In genomic region chrX:150361070-150361776, GRCh38 we compare ENCODE assay signal across 1 cellular context.
TF ChIP-seq lines count a peak whose summit lies in the region.

No MANE protein-coding gene starts in this region.

TF ChIP-seq in HEK293, 187 proteins besides CTCF, POLR2A, EP300 and RAD21 (continued from another document):
- TF ChIP-seq ZBTB26 (tag by site-specific recombination; optimal IDR thresholded peaks at IDR 0.05) (no peak), ZNF214 (tag by site-specific recombination; IDR thresholded peaks at IDR 0.05; ENCODE audit: borderline replicate concordance) (no peak)
